ENCODE assay signal across 8 cellular contexts in genomic region chr3:140103986-140104645, GRCh38.
"Had no signal": no experiment of that assay in that cellular context is flagged by ENCODE, and none has a peak within 500 bp of the region (broad histone marks: within the 10 kb centered on the region; RNA-seq: fewer than 3 reads in every experiment).

No MANE protein-coding gene starts in this region.

- H3K9me3 ChIP-seq: HAP-1 had no signal

- H3K4me3 ChIP-seq: GM23248, HAP-1 had no signal

- DNase-seq: GM23248, GOT3, H7, HFFc6 had no signal

- H3K27ac ChIP-seq: GM23248, HL-60 had no signal

- H3K4me1 ChIP-seq: HAP-1 had no signal

- ATAC-seq: HCT116, HepG2 had no signal
